Comparison of ENCODE assay signal across 30 cellular contexts in the genomic region with DNA sequence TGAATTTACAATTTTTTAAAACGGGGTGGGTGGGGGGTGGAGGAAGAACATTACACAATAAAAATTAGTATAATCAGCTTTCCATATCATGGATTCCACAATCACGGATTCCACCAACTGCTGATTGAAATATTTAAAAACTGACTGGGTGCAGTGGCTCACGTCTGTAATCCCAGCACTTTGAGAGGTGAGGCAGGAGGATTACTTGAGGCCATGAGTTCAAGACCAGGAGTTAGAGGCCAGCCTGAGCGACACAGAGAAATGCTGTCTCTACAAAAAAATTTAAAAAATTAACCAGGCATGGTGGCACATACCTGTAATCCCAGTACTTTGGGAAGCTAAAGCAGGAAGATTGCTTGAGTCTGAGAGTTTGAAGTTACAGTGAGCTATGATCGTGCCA.
"Had no signal": no experiment of that assay in that cellular context is flagged by ENCODE, and none has a peak within 500 bp of the region (broad histone marks: within the 10 kb centered on the region; RNA-seq: fewer than 3 reads in every experiment).

No MANE protein-coding gene starts in this region.

- H3K27me3 ChIP-seq: adrenal gland, ascending aorta, body of pancreas, brain microvascular endothelial cell, breast epithelium, cardiac muscle cell had no signal

- H3K9me3 ChIP-seq: adrenal gland, ascending aorta, body of pancreas, breast epithelium had no signal

- H3K36me3 ChIP-seq: adrenal gland, ascending aorta, brain microvascular endothelial cell, breast epithelium, cardiac muscle cell had no signal

- H3K27ac ChIP-seq: adrenal gland, ascending aorta, body of pancreas, brain microvascular endothelial cell, breast epithelium, cardiac muscle cell had no signal

- DNase-seq: activated effector memory CD4-positive, alpha-beta T cell treated with anti-CD3 and anti-CD28 coated beads, Interleukin-2, amount 50 U/mL, for 16 hours; activated effector memory CD4-positive, alpha-beta T cell treated with Interleukin-2 at 50 U/mL for 16 hours; activated gamma-delta T cell; activated gamma-delta T cell treated with Interleukin-2 at 50 U/mL for 16 hours; activated naive CD4-positive, alpha-beta T cell; activated naive CD4-positive, alpha-beta T cell treated with anti-CD3 and anti-CD28 coated beads for 36 hours; activated naive CD4-positive, alpha-beta T cell treated with anti-CD3 and anti-CD28 coated beads, Interleukin-2, amount 10 ng/mL, durations not matched to agents 7 days and 5 days; activated naive CD4-positive, alpha-beta T cell treated with anti-CD3 and anti-CD28 coated beads, Interleukin-2, amount 50 U/mL, for 16 hours; activated naive CD4-positive, alpha-beta T cell treated with Interleukin-2 at 50 U/mL for 16 hours; activated naive CD8-positive, alpha-beta T cell treated with anti-CD3 and anti-CD28 coated beads for 36 hours; activated naive CD8-positive, alpha-beta T cell treated with anti-CD3 and anti-CD28 coated beads, Interleukin-2, amount 10 ng/mL, durations not matched to agents 7 days and 5 days; activated naive CD8-positive, alpha-beta T cell treated with anti-CD3 and anti-CD28 coated beads, Interleukin-2, amount 50 U/mL, for 24 hours; activated T-cell treated with anti-CD3 and anti-CD28 coated beads, Interleukin-2, amount 50 U/mL, for 1 hour; activated T-cell treated with anti-CD3 and anti-CD28 coated beads, Interleukin-2, amount 50 U/mL, for 24 hours; activated T-cell treated with anti-CD3 and anti-CD28 coated beads, Interleukin-2, amount 50 U/mL, for 4 hours; activated T-cell treated with anti-CD3 and anti-CD28 coated beads, Interleukin-2, amount 50 U/mL, for 48 hours; activated T-cell treated with anti-CD3 and anti-CD28 coated beads, Interleukin-2, amount 50 U/mL, for 72 hours; adrenal gland; amniotic stem cell; amygdala; anterior cingulate cortex; aorta; body of pancreas; brain microvascular endothelial cell; caudate nucleus; central memory CD4-positive, alpha-beta T cell; cerebellar nuclear complex had no signal

- H3K4me3 ChIP-seq: adrenal gland, ascending aorta, body of pancreas, breast epithelium, cardiac muscle cell had no signal

- H3K4me1 ChIP-seq: adrenal gland, ascending aorta, body of pancreas, breast epithelium had no signal
